ENCODE assay signal across 1 cellular context in the genomic region with DNA sequence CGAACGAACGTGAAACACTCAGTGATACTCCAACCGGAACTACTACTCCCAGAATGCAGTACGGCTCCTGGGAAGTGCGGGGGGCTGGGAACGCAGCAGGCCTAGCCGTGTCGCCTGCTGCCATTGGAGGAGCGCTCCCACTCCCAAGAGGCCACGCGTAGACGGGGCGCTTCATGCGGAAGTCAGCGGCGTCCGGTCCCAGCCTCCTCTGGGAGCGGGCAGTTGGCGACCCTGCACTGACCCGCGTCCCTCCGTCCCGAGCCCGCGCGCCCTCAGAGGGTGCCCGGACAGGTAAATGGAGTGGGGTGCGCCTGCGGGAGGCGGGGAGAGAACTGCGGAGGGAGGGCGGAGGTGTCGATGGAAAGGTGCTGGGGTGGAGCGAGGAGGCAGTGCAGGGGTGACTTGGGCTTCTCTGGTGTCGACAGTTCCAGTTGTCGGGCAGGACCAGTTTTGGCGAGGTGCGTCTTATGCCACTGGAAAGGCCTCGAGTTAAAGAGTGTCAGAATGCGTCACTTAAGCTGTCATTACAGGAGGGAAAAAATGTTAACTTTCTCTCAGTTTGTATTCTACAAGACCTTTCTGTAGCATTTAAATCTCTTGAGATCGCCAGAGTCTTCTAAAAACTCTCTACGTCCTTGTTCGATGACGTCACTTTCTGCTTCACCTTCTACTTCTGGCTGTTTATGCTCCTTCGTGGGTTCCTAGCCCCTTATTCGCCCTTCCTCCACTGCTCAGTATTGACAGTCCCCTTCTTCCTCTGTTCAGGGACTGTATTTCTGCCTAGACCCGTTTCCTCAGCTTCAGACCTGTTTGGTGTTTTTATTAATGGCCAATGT.
TF ChIP-seq lines count a peak whose summit lies in the region.

A gene with protein sequence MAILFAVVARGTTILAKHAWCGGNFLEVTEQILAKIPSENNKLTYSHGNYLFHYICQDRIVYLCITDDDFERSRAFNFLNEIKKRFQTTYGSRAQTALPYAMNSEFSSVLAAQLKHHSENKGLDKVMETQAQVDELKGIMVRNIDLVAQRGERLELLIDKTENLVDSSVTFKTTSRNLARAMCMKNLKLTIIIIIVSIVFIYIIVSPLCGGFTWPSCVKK (plus strand): TSS at position 188 of the 836 bp plus-strand sequence. CDS start 8,122 bp downstream, outside the sequence.

TF ChIP-seq in K562, 482 proteins besides CTCF, POLR2A, EP300 and RAD21 (continued from another document and continues in another):
- TF ChIP-seq, protein P1, sequence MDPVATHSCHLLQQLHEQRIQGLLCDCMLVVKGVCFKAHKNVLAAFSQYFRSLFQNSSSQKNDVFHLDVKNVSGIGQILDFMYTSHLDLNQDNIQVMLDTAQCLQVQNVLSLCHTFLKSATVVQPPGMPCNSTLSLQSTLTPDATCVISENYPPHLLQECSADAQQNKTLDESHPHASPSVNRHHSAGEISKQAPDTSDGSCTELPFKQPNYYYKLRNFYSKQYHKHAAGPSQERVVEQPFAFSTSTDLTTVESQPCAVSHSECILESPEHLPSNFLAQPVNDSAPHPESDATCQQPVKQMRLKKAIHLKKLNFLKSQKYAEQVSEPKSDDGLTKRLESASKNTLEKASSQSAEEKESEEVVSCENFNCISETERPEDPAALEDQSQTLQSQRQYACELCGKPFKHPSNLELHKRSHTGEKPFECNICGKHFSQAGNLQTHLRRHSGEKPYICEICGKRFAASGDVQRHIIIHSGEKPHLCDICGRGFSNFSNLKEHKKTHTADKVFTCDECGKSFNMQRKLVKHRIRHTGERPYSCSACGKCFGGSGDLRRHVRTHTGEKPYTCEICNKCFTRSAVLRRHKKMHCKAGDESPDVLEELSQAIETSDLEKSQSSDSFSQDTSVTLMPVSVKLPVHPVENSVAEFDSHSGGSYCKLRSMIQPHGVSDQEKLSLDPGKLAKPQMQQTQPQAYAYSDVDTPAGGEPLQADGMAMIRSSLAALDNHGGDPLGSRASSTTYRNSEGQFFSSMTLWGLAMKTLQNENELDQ (CRISPR knock-in tag; IDR thresholded peaks at IDR 0.05; ENCODE audit: borderline replicate concordance): no peak
- TF ChIP-seq ZNF232 (CRISPR knock-in tag; IDR thresholded peaks at IDR 0.05): no peak
- TF ChIP-seq, protein P2, sequence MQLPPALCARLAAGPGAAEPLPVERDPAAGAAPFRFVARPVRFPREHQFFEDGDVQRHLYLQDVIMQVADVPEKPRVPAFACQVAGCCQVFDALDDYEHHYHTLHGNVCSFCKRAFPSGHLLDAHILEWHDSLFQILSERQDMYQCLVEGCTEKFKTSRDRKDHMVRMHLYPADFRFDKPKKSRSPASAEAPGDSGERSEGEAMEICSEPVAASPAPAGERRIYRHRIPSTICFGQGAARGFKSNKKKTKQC (CRISPR knock-in tag; IDR thresholded peaks at IDR 0.05): no peak
- TF ChIP-seq, protein P3, sequence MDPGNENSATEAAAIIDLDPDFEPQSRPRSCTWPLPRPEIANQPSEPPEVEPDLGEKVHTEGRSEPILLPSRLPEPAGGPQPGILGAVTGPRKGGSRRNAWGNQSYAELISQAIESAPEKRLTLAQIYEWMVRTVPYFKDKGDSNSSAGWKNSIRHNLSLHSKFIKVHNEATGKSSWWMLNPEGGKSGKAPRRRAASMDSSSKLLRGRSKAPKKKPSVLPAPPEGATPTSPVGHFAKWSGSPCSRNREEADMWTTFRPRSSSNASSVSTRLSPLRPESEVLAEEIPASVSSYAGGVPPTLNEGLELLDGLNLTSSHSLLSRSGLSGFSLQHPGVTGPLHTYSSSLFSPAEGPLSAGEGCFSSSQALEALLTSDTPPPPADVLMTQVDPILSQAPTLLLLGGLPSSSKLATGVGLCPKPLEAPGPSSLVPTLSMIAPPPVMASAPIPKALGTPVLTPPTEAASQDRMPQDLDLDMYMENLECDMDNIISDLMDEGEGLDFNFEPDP (CRISPR knock-in tag; IDR thresholded peaks at IDR 0.05): no peak
- TF ChIP-seq CBFA2T3 (IDR thresholded peaks at IDR 0.05): no peak
- no peak for TF ChIP-seq YBX1 (IDR thresholded peaks at IDR 0.05)
- TF ChIP-seq, protein P4, sequence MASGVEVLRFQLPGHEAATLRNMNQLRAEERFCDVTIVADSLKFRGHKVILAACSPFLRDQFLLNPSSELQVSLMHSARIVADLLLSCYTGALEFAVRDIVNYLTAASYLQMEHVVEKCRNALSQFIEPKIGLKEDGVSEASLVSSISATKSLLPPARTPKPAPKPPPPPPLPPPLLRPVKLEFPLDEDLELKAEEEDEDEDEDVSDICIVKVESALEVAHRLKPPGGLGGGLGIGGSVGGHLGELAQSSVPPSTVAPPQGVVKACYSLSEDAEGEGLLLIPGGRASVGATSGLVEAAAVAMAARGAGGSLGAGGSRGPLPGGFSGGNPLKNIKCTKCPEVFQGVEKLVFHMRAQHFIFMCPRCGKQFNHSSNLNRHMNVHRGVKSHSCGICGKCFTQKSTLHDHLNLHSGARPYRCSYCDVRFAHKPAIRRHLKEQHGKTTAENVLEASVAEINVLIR (CRISPR knock-in tag; IDR thresholded peaks at IDR 0.05): peak; percentile 14; the same call in 1 of the 2 replicates
- no peak for TF ChIP-seq E2F3 (CRISPR knock-in tag; IDR thresholded peaks at IDR 0.05)
- no peak for TF ChIP-seq RFX1 (IDR thresholded peaks at IDR 0.05)
- TF ChIP-seq XRCC5 (IDR thresholded peaks at IDR 0.05; ENCODE audit: low read depth, low read length): no peak
- TF ChIP-seq ELF1 (tag; IDR thresholded peaks at IDR 0.05): peak; percentile 97
- TF ChIP-seq, protein P5, sequence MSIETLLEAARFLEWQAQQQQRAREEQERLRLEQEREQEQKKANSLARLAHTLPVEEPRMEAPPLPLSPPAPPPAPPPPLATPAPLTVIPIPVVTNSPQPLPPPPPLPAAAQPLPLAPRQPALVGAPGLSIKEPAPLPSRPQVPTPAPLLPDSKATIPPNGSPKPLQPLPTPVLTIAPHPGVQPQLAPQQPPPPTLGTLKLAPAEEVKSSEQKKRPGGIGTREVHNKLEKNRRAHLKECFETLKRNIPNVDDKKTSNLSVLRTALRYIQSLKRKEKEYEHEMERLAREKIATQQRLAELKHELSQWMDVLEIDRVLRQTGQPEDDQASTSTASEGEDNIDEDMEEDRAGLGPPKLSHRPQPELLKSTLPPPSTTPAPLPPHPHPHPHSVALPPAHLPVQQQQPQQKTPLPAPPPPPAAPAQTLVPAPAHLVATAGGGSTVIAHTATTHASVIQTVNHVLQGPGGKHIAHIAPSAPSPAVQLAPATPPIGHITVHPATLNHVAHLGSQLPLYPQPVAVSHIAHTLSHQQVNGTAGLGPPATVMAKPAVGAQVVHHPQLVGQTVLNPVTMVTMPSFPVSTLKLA (conservative IDR thresholded peaks at IDR 0.05): peak; percentile 78 to 89
- peak; percentile 6; the same call in 1 of the 2 replicates for TF ChIP-seq BCOR (IDR thresholded peaks at IDR 0.05)
- TF ChIP-seq SIN3B (IDR thresholded peaks at IDR 0.05; ENCODE audit: low read depth): no peak
- no peak for TF ChIP-seq ZNF408 (CRISPR knock-in tag; IDR thresholded peaks at IDR 0.05; ENCODE audit: low read depth)
- no peak for TF ChIP-seq STAG1 (CRISPR knock-in tag; IDR thresholded peaks at IDR 0.05; ENCODE audit: borderline replicate concordance)
- TF ChIP-seq CSDE1 (IDR thresholded peaks at IDR 0.05): no peak
- no peak for TF ChIP-seq KDM1A (IDR thresholded peaks at IDR 0.05)
- peak; percentile 51 for TF ChIP-seq FOS (IDR thresholded peaks at IDR 0.05; ENCODE audit: extremely low read depth, insufficient read length)
- no peak for TF ChIP-seq ZNF583 (CRISPR knock-in tag; IDR thresholded peaks at IDR 0.05)
- TF ChIP-seq IRF2 (CRISPR knock-in tag; IDR thresholded peaks at IDR 0.05): no peak
- TF ChIP-seq JUNB (CRISPR knock-in tag; conservative IDR thresholded peaks at IDR 0.05): peak; percentile 76
- peak; percentile 97 for TF ChIP-seq ZNF143 (CRISPR knock-in tag; IDR thresholded peaks at IDR 0.05)
- peak; percentile 17 for TF ChIP-seq BRD9 (IDR thresholded peaks at IDR 0.05; ENCODE audit: low read depth, partially characterized antibody)
- peak; percentile 48; the same call in 1 of the 2 replicates for TF ChIP-seq ZNF589 (CRISPR knock-in tag; IDR thresholded peaks at IDR 0.05; ENCODE audit: low read depth)
- no peak for TF ChIP-seq IFI16 (CRISPR knock-in tag; IDR thresholded peaks at IDR 0.05)
- TF ChIP-seq TAF7 (tag; IDR thresholded peaks at IDR 0.05): peak; percentile 78
- peak; percentile 68; the same call in 1 of the 2 replicates for TF ChIP-seq KHSRP (IDR thresholded peaks at IDR 0.05)
- no peak for TF ChIP-seq CHCHD3 (CRISPR knock-in tag; IDR thresholded peaks at IDR 0.05)
- TF ChIP-seq, protein P6, sequence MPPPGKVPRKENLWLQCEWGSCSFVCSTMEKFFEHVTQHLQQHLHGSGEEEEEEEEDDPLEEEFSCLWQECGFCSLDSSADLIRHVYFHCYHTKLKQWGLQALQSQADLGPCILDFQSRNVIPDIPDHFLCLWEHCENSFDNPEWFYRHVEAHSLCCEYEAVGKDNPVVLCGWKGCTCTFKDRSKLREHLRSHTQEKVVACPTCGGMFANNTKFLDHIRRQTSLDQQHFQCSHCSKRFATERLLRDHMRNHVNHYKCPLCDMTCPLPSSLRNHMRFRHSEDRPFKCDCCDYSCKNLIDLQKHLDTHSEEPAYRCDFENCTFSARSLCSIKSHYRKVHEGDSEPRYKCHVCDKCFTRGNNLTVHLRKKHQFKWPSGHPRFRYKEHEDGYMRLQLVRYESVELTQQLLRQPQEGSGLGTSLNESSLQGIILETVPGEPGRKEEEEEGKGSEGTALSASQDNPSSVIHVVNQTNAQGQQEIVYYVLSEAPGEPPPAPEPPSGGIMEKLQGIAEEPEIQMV (tag; conservative IDR thresholded peaks at IDR 0.05; ENCODE audit: low read depth): 0 out of 2 replicates have a peak, but pooled peaks have one; percentile 9
- TF ChIP-seq NONO (IDR thresholded peaks at IDR 0.05; ENCODE audit: low read depth in 2 of 2, low read length in 1 of 2): no peak
- TF ChIP-seq, protein P7, sequence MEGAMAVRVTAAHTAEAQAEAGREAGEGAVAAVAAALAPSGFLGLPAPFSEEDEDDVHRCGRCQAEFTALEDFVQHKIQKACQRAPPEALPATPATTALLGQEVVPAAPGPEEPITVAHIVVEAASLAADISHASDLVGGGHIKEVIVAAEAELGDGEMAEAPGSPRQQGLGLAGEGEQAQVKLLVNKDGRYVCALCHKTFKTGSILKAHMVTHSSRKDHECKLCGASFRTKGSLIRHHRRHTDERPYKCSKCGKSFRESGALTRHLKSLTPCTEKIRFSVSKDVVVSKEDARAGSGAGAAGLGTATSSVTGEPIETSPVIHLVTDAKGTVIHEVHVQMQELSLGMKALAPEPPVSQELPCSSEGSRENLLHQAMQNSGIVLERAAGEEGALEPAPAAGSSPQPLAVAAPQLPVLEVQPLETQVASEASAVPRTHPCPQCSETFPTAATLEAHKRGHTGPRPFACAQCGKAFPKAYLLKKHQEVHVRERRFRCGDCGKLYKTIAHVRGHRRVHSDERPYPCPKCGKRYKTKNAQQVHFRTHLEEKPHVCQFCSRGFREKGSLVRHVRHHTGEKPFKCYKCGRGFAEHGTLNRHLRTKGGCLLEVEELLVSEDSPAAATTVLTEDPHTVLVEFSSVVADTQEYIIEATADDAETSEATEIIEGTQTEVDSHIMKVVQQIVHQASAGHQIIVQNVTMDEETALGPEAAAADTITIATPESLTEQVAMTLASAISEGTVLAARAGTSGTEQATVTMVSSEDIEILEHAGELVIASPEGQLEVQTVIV (CRISPR knock-in tag; IDR thresholded peaks at IDR 0.05; ENCODE audit: borderline replicate concordance): no peak
- no peak for TF ChIP-seq RFX7 (CRISPR knock-in tag; IDR thresholded peaks at IDR 0.05)
- TF ChIP-seq ZNF41 (CRISPR knock-in tag; conservative IDR thresholded peaks at IDR 0.05): no peak
- no peak for TF ChIP-seq ZNF696 (CRISPR knock-in tag; conservative IDR thresholded peaks at IDR 0.05)
- TF ChIP-seq EWSR1 (IDR thresholded peaks at IDR 0.05; ENCODE audit: borderline replicate concordance, low read depth, partially characterized antibody): no peak
- no peak for TF ChIP-seq HLTF (IDR thresholded peaks at IDR 0.05)
- TF ChIP-seq CXXC5 (CRISPR knock-in tag; IDR thresholded peaks at IDR 0.05): peak; percentile 96
- TF ChIP-seq ZNF121 (CRISPR knock-in tag; conservative IDR thresholded peaks at IDR 0.05): no peak
- no peak for TF ChIP-seq BDP1 (IDR thresholded peaks at IDR 0.05; ENCODE audit: insufficient read depth, insufficient read length)
- no peak for TF ChIP-seq ZNF23 (CRISPR knock-in tag; IDR thresholded peaks at IDR 0.05)
- TF ChIP-seq GATA2 (CRISPR knock-in tag; IDR thresholded peaks at IDR 0.05): no peak
- TF ChIP-seq, protein P8, sequence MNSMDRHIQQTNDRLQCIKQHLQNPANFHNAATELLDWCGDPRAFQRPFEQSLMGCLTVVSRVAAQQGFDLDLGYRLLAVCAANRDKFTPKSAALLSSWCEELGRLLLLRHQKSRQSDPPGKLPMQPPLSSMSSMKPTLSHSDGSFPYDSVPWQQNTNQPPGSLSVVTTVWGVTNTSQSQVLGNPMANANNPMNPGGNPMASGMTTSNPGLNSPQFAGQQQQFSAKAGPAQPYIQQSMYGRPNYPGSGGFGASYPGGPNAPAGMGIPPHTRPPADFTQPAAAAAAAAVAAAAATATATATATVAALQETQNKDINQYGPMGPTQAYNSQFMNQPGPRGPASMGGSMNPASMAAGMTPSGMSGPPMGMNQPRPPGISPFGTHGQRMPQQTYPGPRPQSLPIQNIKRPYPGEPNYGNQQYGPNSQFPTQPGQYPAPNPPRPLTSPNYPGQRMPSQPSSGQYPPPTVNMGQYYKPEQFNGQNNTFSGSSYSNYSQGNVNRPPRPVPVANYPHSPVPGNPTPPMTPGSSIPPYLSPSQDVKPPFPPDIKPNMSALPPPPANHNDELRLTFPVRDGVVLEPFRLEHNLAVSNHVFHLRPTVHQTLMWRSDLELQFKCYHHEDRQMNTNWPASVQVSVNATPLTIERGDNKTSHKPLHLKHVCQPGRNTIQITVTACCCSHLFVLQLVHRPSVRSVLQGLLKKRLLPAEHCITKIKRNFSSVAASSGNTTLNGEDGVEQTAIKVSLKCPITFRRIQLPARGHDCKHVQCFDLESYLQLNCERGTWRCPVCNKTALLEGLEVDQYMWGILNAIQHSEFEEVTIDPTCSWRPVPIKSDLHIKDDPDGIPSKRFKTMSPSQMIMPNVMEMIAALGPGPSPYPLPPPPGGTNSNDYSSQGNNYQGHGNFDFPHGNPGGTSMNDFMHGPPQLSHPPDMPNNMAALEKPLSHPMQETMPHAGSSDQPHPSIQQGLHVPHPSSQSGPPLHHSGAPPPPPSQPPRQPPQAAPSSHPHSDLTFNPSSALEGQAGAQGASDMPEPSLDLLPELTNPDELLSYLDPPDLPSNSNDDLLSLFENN (IDR thresholded peaks at IDR 0.05; ENCODE audit: low read depth in 2 of 2, low read length in 2 of 2): no peak
- peak; percentile 84 for TF ChIP-seq HNRNPLL (IDR thresholded peaks at IDR 0.05; ENCODE audit: low read depth, low read length, poor library complexity, severe bottlenecking)
- TF ChIP-seq PCBP1 (IDR thresholded peaks at IDR 0.05; ENCODE audit: low read depth, low read length, poor library complexity, severe bottlenecking): no peak
